In genomic region chr3:183526838-183527420, GRCh38 we compare ENCODE assay signal across 13 cellular contexts. TPM values are rescaled to one million over a fixed set of nuclear protein-coding genes. Genes with fewer than 3 reads are reported as not detected.
DNase-seq lines count a peak whose midpoint lies in the region; ATAC-seq and TF ChIP-seq lines count a peak whose summit lies in the region.
"Had no signal": no experiment of that assay in that cellular context is flagged by ENCODE, and none has a peak within 500 bp of the region (broad histone marks: within the 10 kb centered on the region; RNA-seq: fewer than 3 reads in every experiment).

No MANE protein-coding gene starts in this region.

- TF ChIP-seq CTCF in glutamatergic neuron (IDR thresholded peaks at IDR 0.05; ENCODE audit: partially characterized antibody, unreplicated experiment), result no peak

- no peak for DNase-seq in NCI-H1417 (lab: John Stamatoyannopoulos, UW)
- DNase-seq in NCI-H82 (lab: John Stamatoyannopoulos, UW), result no peak
- no peak for DNase-seq in glutamatergic neuron
- DNase-seq in amygdala (lab: John Stamatoyannopoulos, UW), result no peak
- DNase-seq: DMS79; left lung; NCI-H69; stimulated activated CD4-positive, alpha-beta T cell treated with anti-CD3 and anti-CD28 coated beads, Interleukin-4, amount 100 ng/mL, for 4 hours; transverse colon had no signal

- peak overlapping the region; percentile 13 for H3K4me3 Mint-ChIP-seq in dendritic cell treated with granulocyte-macrophage colony-stimulating factor and Interleukin-4, amounts not matched to agents 40 ng/mL and 50 ng/mL, for 4 days
- H3K4me3 Mint-ChIP-seq in glutamatergic neuron (ENCODE audit: unreplicated experiment), result no peak overlapping the region

- peaks cover 29% of the 10 kb centered on the region for H3K27me3 Mint-ChIP-seq in dendritic cell treated with granulocyte-macrophage colony-stimulating factor and Interleukin-4, amounts not matched to agents 40 ng/mL and 50 ng/mL, for 4 days
- H3K27me3 Mint-ChIP-seq in glutamatergic neuron (ENCODE audit: unreplicated experiment), result no peaks in the 10 kb centered on the region

- intact Hi-C loops in dendritic cell treated with granulocyte-macrophage colony-stimulating factor and Interleukin-4, amounts not matched to agents 40 ng/mL and 50 ng/mL, for 4 days (cut with micrococcal nuclease), result no loop called here

- H3K9me3 Mint-ChIP-seq in dendritic cell treated with granulocyte-macrophage colony-stimulating factor and Interleukin-4, amounts not matched to agents 40 ng/mL and 50 ng/mL, for 4 days, result no peaks in the 10 kb centered on the region
- peaks cover 4% of the 10 kb centered on the region for H3K9me3 Mint-ChIP-seq in glutamatergic neuron (ENCODE audit: unreplicated experiment)

- H3K4me1 Mint-ChIP-seq in dendritic cell treated with granulocyte-macrophage colony-stimulating factor and Interleukin-4, amounts not matched to agents 40 ng/mL and 50 ng/mL, for 4 days (ENCODE audit: low read depth), result peaks cover 63% of the 10 kb centered on the region
- H3K4me1 Mint-ChIP-seq in glutamatergic neuron (ENCODE audit: low read depth, unreplicated experiment), result no peaks in the 10 kb centered on the region

- H3K27ac Mint-ChIP-seq in dendritic cell treated with granulocyte-macrophage colony-stimulating factor and Interleukin-4, amounts not matched to agents 40 ng/mL and 50 ng/mL, for 4 days, result peak overlapping the region; percentile 25
- H3K27ac Mint-ChIP-seq in glutamatergic neuron (ENCODE audit: unreplicated experiment), result no peak overlapping the region

- peaks cover 58% of the 10 kb centered on the region for H3K36me3 Mint-ChIP-seq in dendritic cell treated with granulocyte-macrophage colony-stimulating factor and Interleukin-4, amounts not matched to agents 40 ng/mL and 50 ng/mL, for 4 days (ENCODE audit: low read depth)
- no peaks in the 10 kb centered on the region for H3K36me3 Mint-ChIP-seq in glutamatergic neuron (ENCODE audit: unreplicated experiment)

- peak; percentile 21 for ATAC-seq in GM18502 (IDR thresholded peaks at IDR 0.05; ENCODE audit: poor library complexity, unreplicated experiment)
- ATAC-seq in GM21526 (IDR thresholded peaks at IDR 0.05; ENCODE audit: low FRiP score, unreplicated experiment), result peak; percentile 14
- ATAC-seq in HG03457 (IDR thresholded peaks at IDR 0.05; ENCODE audit: unreplicated experiment), result peak; percentile 9

RNA-seq across cellular contexts. Expression of gene KLHL6, which starts 28.6 kb away (rescaled TPM):
- not detected for total RNA-seq in glutamatergic neuron (ENCODE audit: unreplicated experiment)
